Comparison of ENCODE assay signal across 8 cellular contexts in the genomic region with DNA sequence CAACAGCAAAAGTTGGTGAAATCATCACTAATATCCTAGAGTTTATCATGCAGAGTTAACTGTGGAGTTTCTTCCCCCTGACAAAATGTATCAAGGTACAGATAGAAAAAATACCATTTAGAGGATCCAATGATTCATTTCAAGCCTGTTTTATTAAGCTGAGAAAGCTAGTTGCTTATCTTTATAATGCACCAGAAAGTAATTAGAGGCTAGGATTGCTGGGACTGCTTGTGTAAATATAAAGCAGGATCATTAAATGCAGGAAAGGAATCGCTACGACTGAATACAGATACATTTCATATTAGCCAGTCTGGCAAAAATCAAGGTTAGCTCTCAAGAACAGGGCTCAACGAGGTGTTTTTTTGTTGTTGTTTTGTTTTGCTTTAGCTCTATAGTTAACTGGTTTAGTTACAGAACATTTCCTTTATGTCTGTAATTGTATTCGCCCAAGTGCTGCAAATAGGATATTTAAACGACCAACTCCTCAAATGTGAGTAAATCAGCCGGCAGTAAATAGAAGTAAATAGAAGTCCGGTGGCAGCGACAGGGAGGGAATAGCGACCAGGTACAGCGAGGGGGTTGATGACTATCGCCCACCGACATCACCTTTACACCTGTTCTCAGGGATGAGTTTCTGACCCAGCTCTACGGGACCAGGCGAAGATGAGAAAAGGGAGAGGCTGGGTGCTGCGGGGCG. TPM values are rescaled to one million over a fixed set of nuclear protein-coding genes. Genes with fewer than 3 reads are reported as not detected.
A peak's percentile ranks its signal among the peaks of the same experiment; 100 is the strongest.
DNase-seq lines count a peak whose midpoint lies in the region; ATAC-seq and TF ChIP-seq lines count a peak whose summit lies in the region.

No MANE protein-coding gene starts in this region.

- H3K9me3 ChIP-seq in heart left ventricle (no peaks in the 10 kb centered on the region), hepatocyte (ENCODE audit: low read depth) (no peaks in the 10 kb centered on the region), skeletal muscle tissue (ENCODE audit: control insufficient read depth in 3 of 3, low read length in 3 of 3) (no peaks in the 10 kb centered on the region)

- intact Hi-C loops in heart left ventricle (cut with DNase I) (loop anchor here in 8 of 10 donors (2.0 to 10.0 kb wide), 5 partner anchors 35 to 269 kb away; partner anchors contain the start of gene PNRC1 (in 3 of the 8)), Right ventricle myocardium inferior (cut with DNase I) (loop anchor here (2.0 to 10.0 kb wide), 3 partner anchors 39 to 387 kb away; partner anchors contain the start of genes RNGTT and SRSF12)

- peak overlapping the region; percentile 95 to 100 (median 98) for H3K27ac ChIP-seq in heart left ventricle
- H3K27ac ChIP-seq in hepatocyte, result peak overlapping the region; percentile 99
- peak overlapping the region; percentile 97 for H3K27ac ChIP-seq in skeletal muscle tissue (ENCODE audit: low read depth, low read length)

- no peaks in the 10 kb centered on the region for H3K36me3 ChIP-seq in heart left ventricle
- H3K36me3 ChIP-seq in hepatocyte (replicated peaks; ENCODE audit: insufficient read depth, low read depth), result no peaks in the 10 kb centered on the region
- H3K36me3 ChIP-seq in skeletal muscle tissue (ENCODE audit: control insufficient read depth in 3 of 3, insufficient read depth in 3 of 3, low read length in 3 of 3), result no peaks in the 10 kb centered on the region

- H3K4me1 ChIP-seq in heart left ventricle, result peaks cover 0 to 59% (median 45%) of the 10 kb centered on the region in 12 donors
- peaks cover 30% of the 10 kb centered on the region for H3K4me1 ChIP-seq in hepatocyte (ENCODE audit: insufficient read depth)
- peaks cover 21 to 31% (median 29%) of the 10 kb centered on the region in 3 donors for H3K4me1 ChIP-seq in skeletal muscle tissue (ENCODE audit: control insufficient read depth in 3 of 3, insufficient read depth in 3 of 3, low read length in 3 of 3)

- H3K9ac ChIP-seq in skeletal muscle tissue (ENCODE audit: low read depth in 1 of 3, low read length in 3 of 3), result peak overlapping the region; percentile 89 to 99 (median 99)

- 0 to 2% (median 1%) methylated on average over 16 of the region's 16 CpGs for WGBS in heart left ventricle, 4 donors
- WGBS in hepatocyte (ENCODE audit: low lambda C conversion rate, missing lambda C conversion rate), result 2% methylated on average over 16 of the region's 16 CpGs

- ATAC-seq in heart left ventricle (no peak), Right ventricle myocardium inferior (no peak), GM21737 (IDR thresholded peaks at IDR 0.05; ENCODE audit: unreplicated experiment) (no peak), GM19397 (IDR thresholded peaks at IDR 0.05; ENCODE audit: unreplicated experiment) (no peak)

- no peaks in the 10 kb centered on the region for H3K9me2 ChIP-seq in hepatocyte (replicated peaks; ENCODE audit: insufficient read depth)

- TF ChIP-seq CTCF in heart left ventricle (IDR thresholded peaks at IDR 0.05) (no peak), WI38 (IDR thresholded peaks at IDR 0.05; ENCODE audit: low read depth, low read length) (no peak), hepatocyte (IDR thresholded peaks at IDR 0.05; ENCODE audit: poor library complexity) (no peak)

- TF ChIP-seq POLR2A in heart left ventricle (IDR thresholded peaks at IDR 0.05), result no peak

- no peak for DNase-seq in heart left ventricle
- no peak for DNase-seq in Right ventricle myocardium inferior (ENCODE audit: missing footprints)
- peak; percentile 32 for DNase-seq in hepatocyte (ENCODE audit: low spot score)
- DNase-seq in activated effector memory CD4-positive, alpha-beta T cell treated with Interleukin-2 at 50 U/mL for 16 hours, result no peak

- H3K27me3 ChIP-seq in heart left ventricle (no peaks in the 10 kb centered on the region), hepatocyte (no peaks in the 10 kb centered on the region), skeletal muscle tissue (ENCODE audit: control insufficient read depth in 3 of 3, insufficient read depth in 3 of 3, low read length in 3 of 3) (no peaks in the 10 kb centered on the region)

- peaks cover 45% of the 10 kb centered on the region for H4K20me1 ChIP-seq in hepatocyte (ENCODE audit: insufficient read depth, poor library complexity, severe bottlenecking)

- H3K4me3 ChIP-seq in heart left ventricle (peak overlapping the region; percentile 73 to 99 (median 88)), WI38 (ENCODE audit: low read depth, low read length) (peak overlapping the region; percentile 66), hepatocyte (peak overlapping the region; percentile 90), skeletal muscle tissue (ENCODE audit: low read length in 3 of 3) (peak overlapping the region; percentile 78 to 94 (median 94))

- H3K79me2 ChIP-seq in hepatocyte, result peaks cover 52% of the 10 kb centered on the region

- H2AFZ ChIP-seq in hepatocyte, result peak overlapping the region; percentile 80

- peak overlapping the region; percentile 89 for H3K4me2 ChIP-seq in hepatocyte

RNA-seq across cellular contexts. Expression of gene UBE2J1, which starts 0.7 kb away (rescaled TPM):
- total RNA-seq in heart left ventricle, result 10 to 100 TPM in 8 of 9 donors, 1 to 10 TPM in 1; 9.8 to 28.2 (median 15.2) TPM
- polyA plus RNA-seq in heart left ventricle, result 10 to 100 TPM in 1 of 2 donors, 1 to 10 TPM in 1; 8.9 to 18.1 TPM
- 15.0 TPM for total RNA-seq in Right ventricle myocardium inferior
- 64.1 and 68.1 TPM in 2 replicates for total RNA-seq in hepatocyte
- polyA plus RNA-seq in hepatocyte, result 37.3 and 44.7 TPM in 2 replicates
- total RNA-seq in skeletal muscle tissue, result 28.2 TPM

RNA-seq across cellular contexts. Expression of gene GABRR2, which starts 36.7 kb away (rescaled TPM):
- total RNA-seq in heart left ventricle, result 1 to 10 TPM in 1 of 9 donors, under 1 TPM in 8; 0.20 to 1.1 (median 0.31) TPM
- under 1 TPM; 0.30 to 0.46 TPM for polyA plus RNA-seq in heart left ventricle
- 0.35 TPM for total RNA-seq in Right ventricle myocardium inferior
- 0.32 and 0.87 TPM in 2 replicates for total RNA-seq in hepatocyte
- polyA plus RNA-seq in hepatocyte, result 0.68 and 0.94 TPM in 2 replicates
- total RNA-seq in skeletal muscle tissue, result not detected
